ENCODE assay signal across 18 cellular contexts in the genomic region with DNA sequence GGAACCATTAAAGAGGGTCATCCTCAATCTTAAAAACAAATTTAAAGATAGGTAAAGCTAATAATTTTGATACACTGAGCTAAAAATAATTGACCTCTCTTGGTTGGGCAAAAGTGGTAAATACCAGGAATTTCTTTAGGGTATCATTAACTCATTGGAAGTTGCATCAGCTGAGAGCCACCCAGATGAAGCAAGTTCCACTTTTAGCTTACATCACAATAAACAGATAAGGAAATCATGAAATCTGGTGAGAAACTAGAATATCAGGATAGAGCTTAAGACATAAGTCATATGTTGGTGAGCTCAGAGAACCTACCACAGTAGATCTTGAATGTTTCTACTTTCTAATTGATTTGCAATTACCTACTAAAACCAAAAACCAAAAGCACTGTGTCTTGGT.
"Had no signal": no experiment of that assay in that cellular context is flagged by ENCODE, and none has a peak within 500 bp of the region (broad histone marks: within the 10 kb centered on the region; RNA-seq: fewer than 3 reads in every experiment).

No MANE protein-coding gene starts in this region.

- DNase-seq: effector memory CD8-positive, alpha-beta T cell; foreskin melanocyte; hypothalamus; immature natural killer cell; kidney; left cardiac atrium; left lung; mesenchymal stem cell; mucosa of descending colon; naive B cell; pancreas; stimulated activated CD4-positive, alpha-beta T cell treated with anti-CD3 and anti-CD28 coated beads, Interleukin-4, amount 100 ng/mL, for 4 hours; stimulated activated naive B cell treated with anti-CD40 and anti-IgM and Interleukin-4, amounts not matched to agents 10 μg/mL and 1 μg/mL and 100 μg/mL, for 72 hours; upper lobe of left lung had no signal

- H3K4me3 ChIP-seq: coronary artery, left lung, mucosa of descending colon, pancreas, thoracic aorta, tibial nerve, upper lobe of left lung had no signal

- H3K36me3 ChIP-seq: neutrophil, thoracic aorta, tibial nerve had no signal

- H3K27ac ChIP-seq: coronary artery, left lung, neutrophil, pancreas, thoracic aorta, tibial nerve, upper lobe of left lung had no signal

- H3K27me3 ChIP-seq: left lung, neutrophil, pancreas, tibial nerve, upper lobe of left lung had no signal

- H3K9me3 ChIP-seq: left lung, mucosa of descending colon, neutrophil, pancreas, thoracic aorta, tibial nerve, upper lobe of left lung had no signal

- H3K4me1 ChIP-seq: left lung, pancreas, upper lobe of left lung had no signal
